ENCODE assay signal across 32 cellular contexts in genomic region chr12:1884651-1885050, GRCh38. TPM values are rescaled to one million over a fixed set of nuclear protein-coding genes. Genes with fewer than 3 reads are reported as not detected.
"Had no signal": no experiment of that assay in that cellular context is flagged by ENCODE, and none has a peak within 500 bp of the region (broad histone marks: within the 10 kb centered on the region; RNA-seq: fewer than 3 reads in every experiment).

No MANE protein-coding gene starts in this region.

- H3K27ac ChIP-seq: brain microvascular endothelial cell, PC-9, VCaP had no signal

- H3K36me3 ChIP-seq: brain microvascular endothelial cell had no signal

- H3K4me3 ChIP-seq: PC-9 had no signal

- DNase-seq: activated B cell treated with CpG ODN at 0.5 μM for 24 hours; activated CD4-positive, alpha-beta T cell treated with anti-CD3 and anti-CD28 coated beads for 48 hours; activated CD4-positive, alpha-beta T cell treated with anti-CD3 and anti-CD28 coated beads, Interleukin-2, amount 50 U/mL, for 4 hours; activated CD4-positive, CD25-positive, alpha-beta regulatory T cell treated with anti-CD3 and anti-CD28 coated beads, Interleukin-2, amount 50 U/mL, for 72 hours; activated CD8-positive, alpha-beta T cell treated with anti-CD3 and anti-CD28 coated beads for 36 hours; activated naive CD4-positive, alpha-beta T cell; activated naive CD4-positive, alpha-beta T cell treated with anti-CD3 and anti-CD28 coated beads, Interleukin-2, amount 50 U/mL, for 16 hours; activated naive CD8-positive, alpha-beta T cell treated with anti-CD3 and anti-CD28 coated beads for 36 hours; activated T-cell treated with anti-CD3 and anti-CD28 coated beads, Interleukin-2, amount 50 U/mL, for 1 hour; activated T-cell treated with anti-CD3 and anti-CD28 coated beads, Interleukin-2, amount 50 U/mL, for 72 hours; amniotic stem cell; aorta; brain microvascular endothelial cell; central memory CD4-positive, alpha-beta T cell; MM.1S; MV-4-11; NCI-H1092; NCI-H1436 treated with DMSO at 0.1 percent for 48 hours; NCI-H1694 treated with DMSO at 0.1 percent for 48 hours; NCI-H2029; NCI-H345; NCI-H524 treated with DMSO at 0.1 percent for 48 hours; PC-9; Right ventricle myocardium superior; SW 1271; T-helper 1 cell; T-helper 2 cell; T-helper 9 cell had no signal

- H3K27me3 ChIP-seq: brain microvascular endothelial cell had no signal

- ATAC-seq: activated CD8-positive, alpha-beta T cell treated with anti-CD3 and anti-CD28 coated beads for 36 hours; activated T-cell treated with anti-CD3 and anti-CD28 coated beads, Interleukin-2, amount 50 U/mL, for 72 hours; activated T-helper 17 cell treated with anti-CD3 and anti-CD28 coated beads, Interleukin-2, amount 50 U/mL, for 72 hours had no signal

RNA-seq across cellular contexts. Expression of gene CACNA2D4, which starts 33.8 kb away (rescaled TPM):
- total RNA-seq: LHCN-M2, NCI-H460, PC-9 had no signal
